In the genomic region with DNA sequence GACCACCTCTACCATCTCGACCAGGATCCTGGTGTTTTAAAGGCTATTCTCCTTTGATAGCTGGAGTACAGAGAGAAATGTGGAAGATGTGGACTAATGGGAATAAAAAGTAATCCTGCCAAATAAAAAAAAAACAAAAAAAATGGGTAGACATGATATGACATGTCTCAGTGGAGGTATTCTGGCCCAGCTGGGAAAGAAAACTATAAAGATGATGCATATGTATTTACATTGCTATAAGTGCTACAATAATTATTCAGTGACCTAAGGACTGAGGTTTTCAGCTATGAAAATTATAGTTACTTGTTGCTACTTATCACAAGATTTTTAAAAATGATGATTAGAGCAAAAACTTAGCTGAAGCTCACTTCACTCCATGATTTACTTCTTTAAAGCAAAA, we compare ENCODE assay signal across 25 cellular contexts.
A peak's percentile ranks its signal among the peaks of the same experiment; 100 is the strongest.
DNase-seq lines count a peak whose midpoint lies in the region; ATAC-seq, FAIRE-seq and TF ChIP-seq lines count a peak whose summit lies in the region.
"Had no signal": no experiment of that assay in that cellular context is flagged by ENCODE, and none has a peak within 500 bp of the region (broad histone marks: within the 10 kb centered on the region; RNA-seq: fewer than 3 reads in every experiment).

No MANE protein-coding gene starts in this region.

- H3K27ac Mint-ChIP-seq in GM23338 = no peak overlapping the region
- H3K27ac Mint-ChIP-seq: CD14-positive monocyte; CD4-positive, alpha-beta T cell had no signal

- peak overlapping the region; percentile 34; the same call in 1 of the 2 replicates for H3K4me2 ChIP-seq in GM23338
- H3K4me2 ChIP-seq: A549; BLaER1 treated with 17β-estradiol and CSF1 and Interleukin-3, amounts not matched to agents 10 nM and 100 nM had no signal

- no peaks in the 10 kb centered on the region for H3K27me3 Mint-ChIP-seq in GM23338 (ENCODE audit: insufficient read depth, low read depth, poor library complexity)
- H3K27me3 Mint-ChIP-seq: CD4-positive, alpha-beta T cell had no signal

- no peaks in the 10 kb centered on the region for H3F3A ChIP-seq in GM23338 (replicated peaks; ENCODE audit: low read depth)

- H3K27me3 ChIP-seq in GM23338 (ENCODE audit: insufficient read depth) = no peaks in the 10 kb centered on the region
- H3K27me3 ChIP-seq in bronchial epithelial cell (ENCODE audit: control insufficient read depth, insufficient read depth, low read length) = no peaks in the 10 kb centered on the region
- H3K27me3 ChIP-seq in foreskin keratinocyte = no peaks in the 10 kb centered on the region
- H3K27me3 ChIP-seq: BE2C; BLaER1 treated with 17β-estradiol and CSF1 and Interleukin-3, amounts not matched to agents 10 nM and 100 nM had no signal

- no peak for FAIRE-seq in bronchial epithelial cell (lab: Jason Lieb, UNC)
- FAIRE-seq: A549, D721Med, GM12891, GM18507, H54 had no signal

- ATAC-seq in GM23338 = no peak
- ATAC-seq in foreskin keratinocyte = peak; percentile 39
- no peak for ATAC-seq in HG02970 (IDR thresholded peaks at IDR 0.05; ENCODE audit: low FRiP score, unreplicated experiment)
- ATAC-seq: A549 had no signal

- TF ChIP-seq CTCF in GM23338 (conservative IDR thresholded peaks at IDR 0.05; ENCODE audit: low read depth in 2 of 2) (no peak), bronchial epithelial cell (IDR thresholded peaks at IDR 0.05; ENCODE audit: insufficient read depth, low read length, severe bottlenecking) (no peak), foreskin keratinocyte (conservative IDR thresholded peaks at IDR 0.05) (no peak)

- no peak overlapping the region for H3K4me3 Mint-ChIP-seq in GM23338
- H3K4me3 Mint-ChIP-seq: CD14-positive monocyte; CD4-positive, alpha-beta T cell; CD8-positive, alpha-beta memory T cell had no signal

- no peaks in the 10 kb centered on the region for H4K20me1 ChIP-seq in GM23338 (replicated peaks; ENCODE audit: insufficient read depth)
- H4K20me1 ChIP-seq: BLaER1 treated with 17β-estradiol and CSF1 and Interleukin-3, amounts not matched to agents 10 nM and 100 nM had no signal

- H3K4me1 ChIP-seq in GM23338 (ENCODE audit: insufficient read depth) (peaks cover 22% of the 10 kb centered on the region), foreskin keratinocyte (no peaks in the 10 kb centered on the region)
- H3K4me1 ChIP-seq: A549, BE2C had no signal

- no peak overlapping the region for H2AFZ ChIP-seq in GM23338

- H3K27ac ChIP-seq in GM23338 (ENCODE audit: low read depth) = no peak overlapping the region
- H3K27ac ChIP-seq in foreskin keratinocyte = no peak overlapping the region
- H3K27ac ChIP-seq: A549; BLaER1 treated with 17β-estradiol and CSF1 and Interleukin-3, amounts not matched to agents 10 nM and 100 nM had no signal

- H3K79me2 ChIP-seq in GM23338 (replicated peaks; ENCODE audit: insufficient read depth) = no peaks in the 10 kb centered on the region

- DNase-seq in GM23338 (ENCODE audit: low spot score) = no peak
- peak; percentile 30 for DNase-seq in NCI-H69 (lab: John Stamatoyannopoulos, UW)
- peak; percentile 80 for DNase-seq in bronchial epithelial cell (ENCODE audit: low read depth)
- peak; percentile 37 to 60 for DNase-seq in foreskin keratinocyte
- DNase-seq in NCI-H82 treated with DMSO at 0.1 percent for 48 hours (lab: John Stamatoyannopoulos, UW; ENCODE audit: unreplicated experiment) = no peak
- DNase-seq in kidney glomerular epithelial cell (lab: John Stamatoyannopoulos, UW) = no peak
- DNase-seq: 8988T; ACHN; AML-193; BE2C; CD4-positive, alpha-beta T cell; CD8-positive, alpha-beta memory T cell; DMS 273 treated with DMSO at 0.1 percent for 48 hours; DMS79; GF-D8; GOT3 had no signal

- peaks cover 3% of the 10 kb centered on the region; the same call in 1 of the 3 replicates for H3K9me3 Mint-ChIP-seq in GM23338
- H3K9me3 Mint-ChIP-seq: CD14-positive monocyte; CD4-positive, alpha-beta T cell had no signal

- peaks cover 7% of the 10 kb centered on the region; the same call in 1 of the 2 replicates for H3K9me2 ChIP-seq in GM23338 (ENCODE audit: insufficient read depth)

- peaks cover 17% of the 10 kb centered on the region for H3K4me1 Mint-ChIP-seq in GM23338
- H3K4me1 Mint-ChIP-seq: CD14-positive monocyte; CD8-positive, alpha-beta memory T cell had no signal

- H3K36me3 ChIP-seq in GM23338 (ENCODE audit: insufficient read depth) (no peaks in the 10 kb centered on the region), bronchial epithelial cell (ENCODE audit: control insufficient read depth, insufficient read depth, low read length) (no peaks in the 10 kb centered on the region)
- H3K36me3 ChIP-seq: BE2C; BLaER1 treated with 17β-estradiol and CSF1 and Interleukin-3, amounts not matched to agents 10 nM and 100 nM; HAP-1 had no signal

- H3K4me3 ChIP-seq in GM23338 = no peak overlapping the region
- H3K4me3 ChIP-seq in bronchial epithelial cell (ENCODE audit: low read depth, low read length) = no peak overlapping the region
- H3K4me3 ChIP-seq: A549; BLaER1 treated with 17β-estradiol and CSF1 and Interleukin-3, amounts not matched to agents 10 nM and 100 nM; HAP-1 had no signal

- H3K36me3 Mint-ChIP-seq in GM23338 (ENCODE audit: low read depth) = no peaks in the 10 kb centered on the region
- H3K36me3 Mint-ChIP-seq: CD14-positive monocyte; CD8-positive, alpha-beta memory T cell had no signal

TF ChIP-seq in GM23338, 12 proteins besides CTCF, POLR2A, EP300 and RAD21 (continues in another document):
- no peak for TF ChIP-seq ZNF331 (CRISPR knock-in tag; IDR thresholded peaks at IDR 0.05; ENCODE audit: low read depth)
- no peak for TF ChIP-seq EZH2 (IDR thresholded peaks at IDR 0.05; ENCODE audit: low read depth, unreplicated experiment)
- no peak for TF ChIP-seq REST (IDR thresholded peaks at IDR 0.05; ENCODE audit: unreplicated experiment)
- no peak for TF ChIP-seq STAT1 (IDR thresholded peaks at IDR 0.05; ENCODE audit: unreplicated experiment)

Comparison
In these comparisons a context has a peak if more than half of its experiments do, and no peak if none do; other contexts are left out.
1. DNase-seq: peak in NCI-H69 (single experiment), bronchial epithelial cell (single experiment) and foreskin keratinocyte (2 of 2); none in GM23338 (single experiment), NCI-H82 treated with DMSO at 0.1 percent for 48 hours (single experiment) and kidney glomerular epithelial cell (single experiment).